Comparison of ENCODE assay signal across 11 cellular contexts in genomic region chr15:43256341-43256740, GRCh38. TPM values are rescaled to one million over a fixed set of nuclear protein-coding genes. Genes with fewer than 3 reads are reported as not detected.
"Had no signal": no experiment of that assay in that cellular context is flagged by ENCODE, and none has a peak within 500 bp of the region (broad histone marks: within the 10 kb centered on the region; RNA-seq: fewer than 3 reads in every experiment).

No MANE protein-coding gene starts in this region.

- H3K9me3 ChIP-seq: HAP-1 had no signal

- DNase-seq: GM23248, GOT3, H7, HFFc6 had no signal

- H3K27ac Mint-ChIP-seq: HFFc6, IgD-negative memory B cell had no signal

- ATAC-seq: HCT116, HepG2 had no signal

- H3K36me3 ChIP-seq: HAP-1 had no signal

- H3K27ac ChIP-seq: GM23248, HL-60 had no signal

- H3K36me3 Mint-ChIP-seq: IgD-negative memory B cell had no signal

- H3K9me3 Mint-ChIP-seq: HFFc6, IgD-negative memory B cell had no signal

- H3K4me1 ChIP-seq: HAP-1 had no signal

- H3K4me3 ChIP-seq: GM23248, HAP-1 had no signal

- H3K4me3 Mint-ChIP-seq: HFFc6, IgD-negative memory B cell had no signal

RNA-seq across cellular contexts. Expression of gene TGM5, which starts 10.4 kb away (rescaled TPM):
- total RNA-seq: GM23248, H4, H7, HFFc6 had no signal

RNA-seq across cellular contexts. Expression of gene EPB42, which starts 35.5 kb away (rescaled TPM):
- total RNA-seq: GM23248, H4, H7, HepG2, HFFc6, HT1080 had no signal

RNA-seq across cellular contexts. Expression of gene TGM7, which starts 45.7 kb away (rescaled TPM):
- total RNA-seq: GM23248, H4, H7, HepG2, HFFc6, HT1080 had no signal
